ENCODE assay signal across 8 cellular contexts in the genomic region with DNA sequence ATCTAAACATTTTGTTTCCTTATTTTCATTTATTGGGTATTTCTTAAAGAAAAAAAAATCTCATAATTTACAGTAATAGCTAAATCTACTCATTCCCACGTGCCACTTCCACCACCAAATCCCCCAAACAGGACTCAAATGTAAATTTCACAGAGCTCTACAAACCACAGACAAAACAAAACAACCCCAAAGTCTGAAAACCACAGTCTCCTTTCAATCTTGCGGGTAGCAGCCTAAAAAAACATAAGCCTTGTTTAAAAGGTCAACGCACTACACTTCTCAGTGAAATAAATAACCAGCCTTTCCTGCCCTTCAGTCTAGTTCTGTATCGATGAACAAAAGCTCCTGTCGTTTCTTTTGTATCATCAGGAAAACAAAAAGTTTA.
DNase-seq lines count a peak whose midpoint lies in the region; ATAC-seq and TF ChIP-seq lines count a peak whose summit lies in the region.

No MANE protein-coding gene starts in this region.

- peak overlapping the region; percentile 99 for H3K4me3 Mint-ChIP-seq in CD4-positive, alpha-beta T cell

- no peak for TF ChIP-seq CTCF in CD4-positive, alpha-beta T cell (IDR thresholded peaks at IDR 0.05)
- TF ChIP-seq CTCF in HL-60 (IDR thresholded peaks at IDR 0.05; ENCODE audit: insufficient read depth, low read length): no peak
- TF ChIP-seq CTCF in body of pancreas (IDR thresholded peaks at IDR 0.05): no peak
- TF ChIP-seq CTCF in lower lobe of right lung (IDR thresholded peaks at IDR 0.05): no peak

- H3K27ac ChIP-seq in CD4-positive, alpha-beta T cell (ENCODE audit: low read depth, low read length): peak overlapping the region; percentile 95
- H3K27ac ChIP-seq in HL-60 (replicated peaks): peak overlapping the region; percentile 67
- peak overlapping the region in 3 of 4 donors; percentile 48 to 73 (median 73) for H3K27ac ChIP-seq in body of pancreas
- H3K27ac ChIP-seq in lower lobe of right lung: peak overlapping the region; percentile 74
- no peak overlapping the region for H3K27ac ChIP-seq in aorta (ENCODE audit: low read depth in 1 of 2, low read length in 2 of 2)

- H3K27me3 ChIP-seq in CD4-positive, alpha-beta T cell (ENCODE audit: control insufficient read depth, insufficient read depth, low read length): no peaks in the 10 kb centered on the region
- H3K27me3 ChIP-seq in HL-60 (ENCODE audit: insufficient read depth, poor library complexity, severe bottlenecking) (no peaks in the 10 kb centered on the region), body of pancreas (no peaks in the 10 kb centered on the region), lower lobe of right lung (ENCODE audit: low read depth) (no peaks in the 10 kb centered on the region), aorta (ENCODE audit: control insufficient read depth in 1 of 2, insufficient read depth in 2 of 2, low read length in 1 of 2) (no peaks in the 10 kb centered on the region)

- ATAC-seq in CD4-positive, alpha-beta T cell (ENCODE audit: poor library complexity): peak; percentile 16
- ATAC-seq in GM21390 (IDR thresholded peaks at IDR 0.05; ENCODE audit: unreplicated experiment) (peak; percentile 39), body of pancreas (peak; percentile 14), lower lobe of right lung (peak in 1 of 2 donors; percentile 4), aorta (ENCODE audit: low FRiP score) (peak; percentile 2)

- peaks cover 23% of the 10 kb centered on the region for H3K4me1 ChIP-seq in body of pancreas
- peaks cover 48% of the 10 kb centered on the region for H3K4me1 ChIP-seq in lower lobe of right lung
- peaks cover 2 to 4% of the 10 kb centered on the region in 2 donors for H3K4me1 ChIP-seq in aorta (ENCODE audit: control insufficient read depth in 1 of 2, insufficient read depth in 2 of 2, low read length in 2 of 2)

- no peaks in the 10 kb centered on the region for H3K36me3 ChIP-seq in body of pancreas (replicated peaks in 1 of 2; ENCODE audit: insufficient read depth in 1 of 2, low read depth in 2 of 2)
- no peaks in the 10 kb centered on the region for H3K36me3 ChIP-seq in lower lobe of right lung
- no peaks in the 10 kb centered on the region for H3K36me3 ChIP-seq in aorta (ENCODE audit: control insufficient read depth in 1 of 2, insufficient read depth in 2 of 2, low read length in 1 of 2)

- H3K4me3 ChIP-seq in HL-60 (replicated peaks; ENCODE audit: insufficient read depth, low read length) (peak overlapping the region; percentile 14; the same call in 1 of the 2 replicates), body of pancreas (peak overlapping the region in 1 of 2 donors; percentile 4), lower lobe of right lung (peak overlapping the region; percentile 49), aorta (ENCODE audit: low read length in 2 of 2) (peak overlapping the region; percentile 5 to 17)

- WGBS in body of pancreas, 2 donors: 13 to 18% methylated on average over 5 of the region's 5 CpGs
- 2% methylated on average over 5 of the region's 5 CpGs for WGBS in aorta, 2 donors

- H3K4me1 Mint-ChIP-seq in CD4-positive, alpha-beta T cell (ENCODE audit: low read depth): peaks cover 79% of the 10 kb centered on the region

- no peak for DNase-seq in CD4-positive, alpha-beta T cell
- DNase-seq in HL-60 (ENCODE audit: low read depth in 1 of 2, low spot score in 1 of 2) (no peak), body of pancreas (no peak), lower lobe of right lung (no peak), aorta (no peak), RPMI8226 (no peak), inferior parietal cortex (ENCODE audit: extremely low spot score) (no peak)

- intact Hi-C loops in CD4-positive, alpha-beta T cell (cut with DNase I, micrococcal nuclease): loop anchor here (1.0 to 10.0 kb wide), 5 partner anchors 8 to 351 kb away; a partner anchor contains a TSS
- intact Hi-C loops in body of pancreas (cut with DNase I): no loop called here
- intact Hi-C loops in lower lobe of right lung (cut with DNase I): loop anchor here (10.0 kb wide), 1 partner anchor 51 kb away; no protein-coding TSS in a partner anchor
- intact Hi-C loops in aorta (cut with DNase I): loop anchor here in 1 of 2 donors (10.0 kb wide), 1 partner anchor 221 kb away; no protein-coding TSS in a partner anchor

- H3K9me3 Mint-ChIP-seq in CD4-positive, alpha-beta T cell: no peaks in the 10 kb centered on the region

- H3K27me3 Mint-ChIP-seq in CD4-positive, alpha-beta T cell: no peaks in the 10 kb centered on the region

- POLR2A ChIA-PET in CD4-positive, alpha-beta T cell (lab: Charles Lee): interaction anchor here (1.0 to 16.7 kb wide), 14 partner anchors 10 to 441 kb away, joined by 3 to 475 read pairs (median 10); a partner anchor contains a TSS

- peak overlapping the region; percentile 96 for H3K27ac Mint-ChIP-seq in CD4-positive, alpha-beta T cell

- TF ChIP-seq POLR2A in body of pancreas (IDR thresholded peaks at IDR 0.05): no peak

- peaks cover 58% of the 10 kb centered on the region for H3K36me3 Mint-ChIP-seq in CD4-positive, alpha-beta T cell (ENCODE audit: low read depth)

- no peaks in the 10 kb centered on the region for H3K9me3 ChIP-seq in CD4-positive, alpha-beta T cell (ENCODE audit: control insufficient read depth, low read length)
- H3K9me3 ChIP-seq in body of pancreas (no peaks in the 10 kb centered on the region), lower lobe of right lung (no peaks in the 10 kb centered on the region), aorta (ENCODE audit: control insufficient read depth, low read length) (no peaks in the 10 kb centered on the region)

- CTCF ChIA-PET in CD4-positive, alpha-beta T cell (lab: Charles Lee): interaction anchor here (0.9 to 6.0 kb wide), 10 partner anchors 8 to 276 kb away, joined by 3 to 44 read pairs (median 4); no protein-coding TSS in a partner anchor

Comparison
In these comparisons a context has a peak if more than half of its experiments do, and no peak if none do; other contexts are left out.
1. H3K27ac ChIP-seq: peak in CD4-positive, alpha-beta T cell (single experiment), HL-60 (single experiment), body of pancreas (3 of 4) and lower lobe of right lung (single experiment); none in aorta (0 of 2).